ENCODE assay signal across 19 cellular contexts in genomic region chr19:30037835-30038234, GRCh38.
DNase-seq lines count a peak whose midpoint lies in the region; ATAC-seq, FAIRE-seq and TF ChIP-seq lines count a peak whose summit lies in the region.
"Had no signal": no experiment of that assay in that cellular context is flagged by ENCODE, and none has a peak within 500 bp of the region (broad histone marks: within the 10 kb centered on the region; RNA-seq: fewer than 3 reads in every experiment).

No MANE protein-coding gene starts in this region.

- no TSS peak for BruUV-seq in K562 (replicated peaks; lab: Mats Ljungman, UMichigan)

- TF ChIP-seq EP300 in A549 (IDR thresholded peaks at IDR 0.05) (no peak), K562 (IDR thresholded peaks at IDR 0.05; ENCODE audit: low read length) (no peak)

- no peaks in the 10 kb centered on the region for H4K20me1 ChIP-seq in K562 (replicated peaks; ENCODE audit: control insufficient read depth, insufficient read depth, low read length)

- FAIRE-seq in A549 (lab: Jason Lieb, UNC) (peak; percentile 78), H54 (lab: Jason Lieb, UNC) (peak; percentile 81), K562 (lab: Jason Lieb, UNC) (no peak), urothelium cell line (lab: Jason Lieb, UNC) (peak; percentile 91)
- FAIRE-seq: GM12891 had no signal

- in situ Hi-C loops in K562 (cut with MboI): no loop called here

- 94% methylated on average over 5 of the region's 5 CpGs for WGBS in A549 (ENCODE audit: missing lambda C conversion rate)
- 98% methylated on average over 5 of the region's 5 CpGs for WGBS in K562 (ENCODE audit: insufficient coverage, low coverage, missing lambda C conversion rate)

- H3K27ac ChIP-seq in A549 (no peak overlapping the region), K562 (ENCODE audit: extremely low read depth, low read depth, low read length) (no peak overlapping the region)

- CTCF ChIA-PET in A549 (lab: Yijun Ruan, JAX) (interaction anchor here (1.1 kb wide), 2 partner anchors 8 to 278 kb away, joined by 4 to 7 read pairs; no protein-coding TSS in a partner anchor), K562 (lab: Yijun Ruan, JAX; ENCODE audit: low intra/inter-chr PET ratio) (no interaction called here)

- no peak overlapping the region for H3K27ac Mint-ChIP-seq in nephron progenitor cell
- H3K27ac Mint-ChIP-seq in T-helper 2 cell treated with Interferon-gamma antibody and Interleukin-4, amounts not matched to agents 5 μg/mL and 100 μg/mL, for 36 hours: no peak overlapping the region

- H3K9me3 ChIP-seq in A549 (peaks cover 15% of the 10 kb centered on the region; the same call in 2 of the 3 replicates), K562 (replicated peaks; ENCODE audit: control insufficient read depth, insufficient read depth, low read depth, low read length) (peaks cover 3% of the 10 kb centered on the region; the same call in 1 of the 2 replicates)

- H3K4me2 ChIP-seq in A549 (no peak overlapping the region), K562 (ENCODE audit: insufficient read depth, low read length) (no peak overlapping the region)

- H3K4me3 ChIP-seq in A549 (no peak overlapping the region), K562 (no peak overlapping the region)

- no peak overlapping the region for H2AFZ ChIP-seq in K562 (ENCODE audit: low read depth, low read length)

- no peak for DNase-seq in A549 (ENCODE audit: low read depth in 1 of 2, low spot score in 1 of 2)
- DNase-seq in H54 (ENCODE audit: insufficient read length, low spot score): no peak
- DNase-seq in K562 (ENCODE audit: extremely low read depth in 1 of 4, low spot score in 3 of 4): no peak
- no peak for DNase-seq in urothelium cell line (ENCODE audit: low spot score)
- DNase-seq in cortex of kidney (lab: John Stamatoyannopoulos, UW): no peak
- DNase-seq in nephron progenitor cell: no peak
- DNase-seq in T-helper 2 cell treated with Interferon-gamma antibody and Interleukin-4, amounts not matched to agents 5 μg/mL and 100 μg/mL, for 36 hours (ENCODE audit: low spot score): no peak
- DNase-seq: 8988T; C1 segment of cervical spinal cord; Calu3; CD4-positive, alpha-beta memory T cell; COR-L47; DMS53; DMS79 treated with DMSO at 0.1 percent for 48 hours; GF-D8; GOT3; H7; HCEC 1CT had no signal

- H3K27me3 Mint-ChIP-seq in nephron progenitor cell (ENCODE audit: low read depth, poor library complexity): no peaks in the 10 kb centered on the region
- H3K27me3 Mint-ChIP-seq in T-helper 2 cell treated with Interferon-gamma antibody and Interleukin-4, amounts not matched to agents 5 μg/mL and 100 μg/mL, for 36 hours (ENCODE audit: low read depth): no peaks in the 10 kb centered on the region
- H3K27me3 Mint-ChIP-seq: CD4-positive, alpha-beta memory T cell had no signal

- peaks cover 23% of the 10 kb centered on the region; the same call in 2 of the 3 replicates for H3K36me3 ChIP-seq in K562 (ENCODE audit: control insufficient read depth, insufficient read depth, low read length)

- H3K79me2 ChIP-seq in K562 (ENCODE audit: control insufficient read depth, insufficient read depth, low read length): no peaks in the 10 kb centered on the region

- TF ChIP-seq RAD21 in A549 (conservative IDR thresholded peaks at IDR 0.05 in 1 of 2, IDR thresholded peaks at IDR 0.05 in 1 of 2): no peak
- TF ChIP-seq RAD21 in K562 (CRISPR knock-in tag; conservative IDR thresholded peaks at IDR 0.05 in 1 of 2, IDR thresholded peaks at IDR 0.05 in 1 of 2): no peak

- TF ChIP-seq POLR2A in A549 (IDR thresholded peaks at IDR 0.05; ENCODE audit: low read length): no peak
- TF ChIP-seq POLR2A in H54 (IDR thresholded peaks at IDR 0.05; ENCODE audit: low read depth, low read length): no peak
- no peak; the same call in 1 of the 2 replicates for TF ChIP-seq POLR2A in K562 (conservative IDR thresholded peaks at IDR 0.05)

- no peaks in the 10 kb centered on the region for H3K27me3 ChIP-seq in K562 (ENCODE audit: control insufficient read depth in 2 of 2, insufficient read depth in 2 of 2, low read length in 2 of 2)

- no peaks in the 10 kb centered on the region for H3K9me1 ChIP-seq in K562 (ENCODE audit: control insufficient read depth, insufficient read depth, low read length)

- ATAC-seq in A549 (0 out of 6 replicates have a peak, but pooled peaks of 1 of the 2 experiments have one; percentile 19), K562 (no peak)

- intact Hi-C loops in K562 (cut with micrococcal nuclease): no loop called here

- peaks cover 82% of the 10 kb centered on the region for H3K9me3 Mint-ChIP-seq in nephron progenitor cell
- peaks cover 48% of the 10 kb centered on the region for H3K9me3 Mint-ChIP-seq in T-helper 2 cell treated with Interferon-gamma antibody and Interleukin-4, amounts not matched to agents 5 μg/mL and 100 μg/mL, for 36 hours

- no peaks in the 10 kb centered on the region for H3K4me1 ChIP-seq in A549
- H3K4me1 ChIP-seq in K562 (replicated peaks in 1 of 2; ENCODE audit: control insufficient read depth in 2 of 2, insufficient read depth in 2 of 2, low read length in 2 of 2): no peaks in the 10 kb centered on the region

- TF ChIP-seq CTCF in A549 (IDR thresholded peaks at IDR 0.05) (no peak), K562 (IDR thresholded peaks at IDR 0.05 in 2 of 3, conservative IDR thresholded peaks at IDR 0.05 in 1 of 3; ENCODE audit: insufficient read depth in 2 of 3, low read depth in 1 of 3, low read length in 3 of 3) (no peak), nephron progenitor cell (IDR thresholded peaks at IDR 0.05) (no peak)

- no peak overlapping the region for H3K9ac ChIP-seq in K562 (ENCODE audit: insufficient read depth in 1 of 2, low read depth in 2 of 2, low read length in 2 of 2)

- H3K4me3 Mint-ChIP-seq in nephron progenitor cell: no peak overlapping the region
- no peak overlapping the region for H3K4me3 Mint-ChIP-seq in T-helper 2 cell treated with Interferon-gamma antibody and Interleukin-4, amounts not matched to agents 5 μg/mL and 100 μg/mL, for 36 hours
- H3K4me3 Mint-ChIP-seq: CD4-positive, alpha-beta memory T cell had no signal

- POLR2A ChIA-PET in A549 (lab: Yijun Ruan, JAX) (no interaction called here), K562 (lab: Yijun Ruan, JAX) (interaction anchor here (1.1 kb wide), 1 partner anchor 19 kb away, joined by 3 read pairs; no protein-coding TSS in a partner anchor)

- H3K36me3 Mint-ChIP-seq in nephron progenitor cell (ENCODE audit: low read depth): peaks cover 97% of the 10 kb centered on the region
- H3K36me3 Mint-ChIP-seq in T-helper 2 cell treated with Interferon-gamma antibody and Interleukin-4, amounts not matched to agents 5 μg/mL and 100 μg/mL, for 36 hours (ENCODE audit: low read depth): peaks cover 62% of the 10 kb centered on the region

- H3K4me1 Mint-ChIP-seq in nephron progenitor cell: peaks cover 25% of the 10 kb centered on the region
- H3K4me1 Mint-ChIP-seq in T-helper 2 cell treated with Interferon-gamma antibody and Interleukin-4, amounts not matched to agents 5 μg/mL and 100 μg/mL, for 36 hours (ENCODE audit: low read depth): no peaks in the 10 kb centered on the region

TF ChIP-seq in A549, 52 proteins besides CTCF, POLR2A, EP300 and RAD21:
- TF ChIP-seq MAFK (IDR thresholded peaks at IDR 0.05; ENCODE audit: partially characterized antibody): peak; percentile 90
- TF ChIP-seq, protein P1, sequence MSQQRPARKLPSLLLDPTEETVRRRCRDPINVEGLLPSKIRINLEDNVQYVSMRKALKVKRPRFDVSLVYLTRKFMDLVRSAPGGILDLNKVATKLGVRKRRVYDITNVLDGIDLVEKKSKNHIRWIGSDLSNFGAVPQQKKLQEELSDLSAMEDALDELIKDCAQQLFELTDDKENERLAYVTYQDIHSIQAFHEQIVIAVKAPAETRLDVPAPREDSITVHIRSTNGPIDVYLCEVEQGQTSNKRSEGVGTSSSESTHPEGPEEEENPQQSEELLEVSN (IDR thresholded peaks at IDR 0.05; ENCODE audit: borderline replicate concordance, low read depth): no peak
TF ChIP-seq in A549: peak in this region for 1.

TF ChIP-seq in K562, 482 proteins besides CTCF, POLR2A, EP300 and RAD21:
- peak; percentile 46; the same call in 1 of the 2 replicates for TF ChIP-seq ZNF316 (IDR thresholded peaks at IDR 0.05)
- TF ChIP-seq MAFF (IDR thresholded peaks at IDR 0.05; ENCODE audit: low read length): 0 out of 2 replicates have a peak, but pooled peaks have one; percentile 1
- TF ChIP-seq C11orf30 (IDR thresholded peaks at IDR 0.05; ENCODE audit: low read depth): 0 out of 2 replicates have a peak, but pooled peaks have one; percentile 22
- TF ChIP-seq FOXK2 (conservative IDR thresholded peaks at IDR 0.05 in 1 of 2, IDR thresholded peaks at IDR 0.05 in 1 of 2; ENCODE audit: low read depth in 2 of 2): no peak

Comparison
In these comparisons a context has a peak if more than half of its experiments do, and no peak if none do; other contexts are left out.
1. Of the 35 proteins assayed by ChIP-seq in both K562 and A549: peak only in K562: none; only in A549: MAFK; in both: none; in neither: 34.